23 cellular contexts compared by ENCODE assay signal in the genomic region with DNA sequence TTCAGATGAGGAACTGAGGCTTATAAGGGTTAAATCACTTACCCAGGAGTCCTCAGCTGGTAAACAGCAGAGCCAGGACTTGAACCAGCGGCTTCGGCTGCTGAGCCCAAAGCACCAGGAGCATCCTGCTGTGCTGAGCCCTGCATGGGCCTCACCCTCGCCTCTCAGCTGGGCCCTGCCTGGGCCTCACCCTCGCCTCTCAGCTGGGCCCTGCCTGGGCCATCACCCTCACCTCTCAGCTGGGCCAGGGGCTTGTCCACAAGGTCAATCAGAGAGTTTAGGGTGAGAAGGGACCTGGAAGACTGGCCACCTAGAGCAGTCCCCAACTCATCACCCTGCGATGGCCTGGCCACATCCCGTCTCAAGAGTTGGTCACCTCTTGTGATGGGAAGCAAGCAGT. TPM values are rescaled to one million over a fixed set of nuclear protein-coding genes. Genes with fewer than 3 reads are reported as not detected.
DNase-seq lines count a peak whose midpoint lies in the region; ATAC-seq, FAIRE-seq and TF ChIP-seq lines count a peak whose summit lies in the region.
"Had no signal": no experiment of that assay in that cellular context is flagged by ENCODE, and none has a peak within 500 bp of the region (broad histone marks: within the 10 kb centered on the region; RNA-seq: fewer than 3 reads in every experiment).

No MANE protein-coding gene starts in this region.

- no peak overlapping the region for H3K27ac Mint-ChIP-seq in endodermal cell

- peaks cover 17 to 57% of the 10 kb centered on the region in 2 donors for H3K4me1 ChIP-seq in ascending aorta
- no peaks in the 10 kb centered on the region for H3K4me1 ChIP-seq in endodermal cell (ENCODE audit: control insufficient read depth, insufficient read depth, low read length)
- peaks cover 21 to 87% of the 10 kb centered on the region in 2 donors for H3K4me1 ChIP-seq in thoracic aorta (ENCODE audit: control insufficient read depth in 1 of 2, low read depth in 2 of 2)

- TF ChIP-seq CTCF in ascending aorta (IDR thresholded peaks at IDR 0.05) (no peak), endodermal cell (conservative IDR thresholded peaks at IDR 0.05) (no peak), thoracic aorta (IDR thresholded peaks at IDR 0.05) (no peak)

- H3K36me3 ChIP-seq in ascending aorta (peaks cover 0 to 2% of the 10 kb centered on the region in 2 donors), endodermal cell (ENCODE audit: control insufficient read depth, insufficient read depth, low read length) (no peaks in the 10 kb centered on the region), thoracic aorta (no peaks in the 10 kb centered on the region)

- H3K4me3 Mint-ChIP-seq in endodermal cell, result no peak overlapping the region
- H3K4me3 Mint-ChIP-seq: CD4-positive, alpha-beta memory T cell had no signal

- intact Hi-C loops in ascending aorta (cut with DNase I), result no loop called here
- intact Hi-C loops in head of caudate nucleus (cut with DNase I), result no loop called here

- H3K4me3 ChIP-seq in ascending aorta (no peak overlapping the region), endodermal cell (ENCODE audit: low read length) (no peak overlapping the region), thoracic aorta (no peak overlapping the region)

- peak; percentile 37 for FAIRE-seq in urothelium cell line (lab: Jason Lieb, UNC)
- FAIRE-seq: GM12891, GM18507, H1 had no signal

- peak overlapping the region; percentile 83 to 85 for H3K27ac ChIP-seq in ascending aorta
- no peak overlapping the region for H3K27ac ChIP-seq in endodermal cell (ENCODE audit: low read depth, low read length)
- H3K27ac ChIP-seq in thoracic aorta, result peak overlapping the region; percentile 56 to 79

- H3K36me3 Mint-ChIP-seq in endodermal cell (ENCODE audit: low read depth), result no peaks in the 10 kb centered on the region
- H3K36me3 Mint-ChIP-seq: CD4-positive, alpha-beta memory T cell had no signal

- DNase-seq in ascending aorta (ENCODE audit: low spot score in 2 of 2), result no peak
- DNase-seq in endodermal cell, result peak; percentile 47
- no peak for DNase-seq in thoracic aorta (ENCODE audit: low spot score)
- DNase-seq in urothelium cell line (ENCODE audit: low spot score), result no peak
- no peak for DNase-seq in head of caudate nucleus
- no peak for DNase-seq in OCI-M2 (lab: John Stamatoyannopoulos, UW; ENCODE audit: unreplicated experiment)
- DNase-seq: CD4-positive, alpha-beta memory T cell; COR-L47; DMS53; DMS79 treated with DMSO at 0.1 percent for 48 hours; GF-D8; HCEC 1CT had no signal

- no peaks in the 10 kb centered on the region for H3K9me3 ChIP-seq in ascending aorta
- no peaks in the 10 kb centered on the region for H3K9me3 ChIP-seq in endodermal cell (ENCODE audit: control insufficient read depth, low read length)
- H3K9me3 ChIP-seq in thoracic aorta, result no peaks in the 10 kb centered on the region

- H3K4me1 Mint-ChIP-seq in endodermal cell, result peaks cover 1% of the 10 kb centered on the region

- no peaks in the 10 kb centered on the region for H3K9me3 Mint-ChIP-seq in endodermal cell

- H3K27me3 ChIP-seq in ascending aorta (no peaks in the 10 kb centered on the region), endodermal cell (ENCODE audit: control insufficient read depth, insufficient read depth, low read length, poor library complexity, severe bottlenecking) (peaks cover 87% of the 10 kb centered on the region), thoracic aorta (replicated peaks; ENCODE audit: insufficient read depth) (no peaks in the 10 kb centered on the region)

- ATAC-seq in thoracic aorta (ENCODE audit: insufficient number of reproducible peaks, low FRiP score, low read depth) (no peak), HG03280 (IDR thresholded peaks at IDR 0.05; ENCODE audit: unreplicated experiment) (no peak)

- H3K9ac ChIP-seq in endodermal cell (ENCODE audit: extremely low read depth, low read length, poor library complexity, severe bottlenecking), result no peak overlapping the region

- H3K27me3 Mint-ChIP-seq in endodermal cell (ENCODE audit: insufficient read depth), result peaks cover 84% of the 10 kb centered on the region

- WGBS in endodermal cell (ENCODE audit: insufficient coverage in 1 of 2, insufficient read length in 1 of 2), 2 experiments, result 93 to 94% methylated on average over 4 to 6 of the region's 6 CpGs

RNA-seq across cellular contexts. Expression of a gene that starts 4.2 kb away (rescaled TPM):
- total RNA-seq in ascending aorta (7.9 TPM), endodermal cell (under 1 TPM; 0.35 to 0.46 TPM), thoracic aorta (10 to 100 TPM; 13.9 to 14.3 TPM)
- 1.3 TPM for polyA plus RNA-seq in endodermal cell (2013, experiment 1 of 2)
- polyA plus RNA-seq in endodermal cell (2013, experiment 2 of 2), result 1.2 TPM
- total RNA-seq: A172; Calu3; CD4-positive, alpha-beta memory T cell had no signal
- polyA plus RNA-seq: BJ; CD4-positive, alpha-beta memory T cell had no signal

RNA-seq across cellular contexts. Expression of a gene that starts 21.5 kb away (rescaled TPM):
- total RNA-seq in ascending aorta (1,889 TPM), endodermal cell (1,000 to 10,000 TPM; 1,782 to 1,829 TPM), thoracic aorta (1,000 to 10,000 TPM; 1,315 to 2,278 TPM)
- 2,533 TPM for polyA plus RNA-seq in endodermal cell (2013, experiment 1 of 2)
- 2,401 TPM for polyA plus RNA-seq in endodermal cell (2013, experiment 2 of 2)

RNA-seq across cellular contexts. Expression of a gene that starts 24.1 kb away (rescaled TPM):
- total RNA-seq in ascending aorta, result 9.6 TPM
- total RNA-seq in endodermal cell, result 10 to 100 TPM; 12.2 to 13.2 TPM
- polyA plus RNA-seq in endodermal cell (2013, experiment 1 of 2), result 15.9 TPM
- polyA plus RNA-seq in endodermal cell (2013, experiment 2 of 2), result 12.4 TPM
- 10 to 100 TPM; 14.3 to 15.6 TPM for total RNA-seq in thoracic aorta

RNA-seq across cellular contexts. Expression of a gene that starts 55.6 kb away (rescaled TPM):
- total RNA-seq in ascending aorta (not detected), endodermal cell (not detected), thoracic aorta (under 1 TPM in 1 of 2 donors, not detected in 1; 0.27 TPM)
- polyA plus RNA-seq in endodermal cell (2013, experiment 1 of 2), result not detected
- polyA plus RNA-seq in endodermal cell (2013, experiment 2 of 2), result not detected
- total RNA-seq: A172; A673; Calu3; CD4-positive, alpha-beta memory T cell; Daoy; G401; H1; H7 had no signal
- polyA plus RNA-seq: BJ; CD4-positive, alpha-beta memory T cell; H1 had no signal
